In genomic region chr11:20200331-20200955, GRCh38 we compare ENCODE assay signal across 21 cellular contexts. TPM values are rescaled to one million over a fixed set of nuclear protein-coding genes. Genes with fewer than 3 reads are reported as not detected.
"Had no signal": no experiment of that assay in that cellular context is flagged by ENCODE, and none has a peak within 500 bp of the region (broad histone marks: within the 10 kb centered on the region; RNA-seq: fewer than 3 reads in every experiment).

No MANE protein-coding gene starts in this region.

RNA-seq across cellular contexts. Expression of gene DBX1, which starts 40.2 kb away (rescaled TPM):
- total RNA-seq: dermis blood vessel endothelial cell, dorsolateral prefrontal cortex, endothelial cell of umbilical vein, epithelial cell of proximal tubule, esophagus squamous epithelium, gastrocnemius medialis, glomerular endothelial cell, heart right ventricle, kidney epithelial cell, left cardiac atrium, left lung, left ventricle myocardium superior, lower leg skin, lower lobe of right lung, lung microvascular endothelial cell, mesenteric fat pad, mesothelial cell of epicardium, mucosa of descending colon, myocyte had no signal
- polyA plus RNA-seq: endothelial cell of umbilical vein, esophagus, heart right ventricle, keratinocyte had no signal
